In the genomic region with DNA sequence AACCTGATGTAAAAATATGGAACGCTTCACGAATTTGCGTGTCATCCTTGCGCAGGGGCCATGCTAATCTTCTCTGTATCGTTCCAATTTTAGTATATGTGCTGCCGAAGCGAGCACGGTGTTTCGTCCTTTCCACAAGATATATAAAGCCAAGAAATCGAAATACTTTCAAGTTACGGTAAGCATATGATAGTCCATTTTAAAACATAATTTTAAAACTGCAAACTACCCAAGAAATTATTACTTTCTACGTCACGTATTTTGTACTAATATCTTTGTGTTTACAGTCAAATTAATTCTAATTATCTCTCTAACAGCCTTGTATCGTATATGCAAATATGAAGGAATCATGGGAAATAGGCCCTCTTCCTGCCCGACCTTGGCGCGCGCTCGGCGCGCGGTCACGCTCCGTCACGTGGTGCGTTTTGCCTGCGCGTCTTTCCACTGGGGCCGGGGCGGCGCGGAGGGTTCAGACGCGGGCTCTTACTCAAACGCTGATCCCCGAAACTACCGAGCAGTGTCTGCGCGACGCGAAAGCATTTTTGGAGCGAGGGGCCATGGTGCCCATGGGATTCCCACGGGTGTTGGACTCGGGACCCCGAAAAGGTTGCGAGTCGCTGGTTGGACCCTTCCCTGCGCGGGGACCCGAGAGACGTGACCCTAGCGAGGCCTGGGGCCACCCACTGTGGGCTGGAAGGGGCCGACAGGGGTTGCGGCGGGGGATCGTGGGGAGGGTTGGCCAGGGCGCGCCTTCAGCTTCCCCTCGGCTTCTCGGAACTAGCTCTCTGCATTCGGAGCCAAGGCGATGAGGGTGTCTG, we compare ENCODE assay signal across 8 cellular contexts. TPM values are rescaled to one million over a fixed set of nuclear protein-coding genes. Genes with fewer than 3 reads are reported as not detected.
DNase-seq lines count a peak whose midpoint lies in the region; TF ChIP-seq lines count a peak whose summit lies in the region.

A gene (minus strand): TSS at position 117 of the 818 bp plus-strand sequence.

- DNase-seq in CMK (ENCODE audit: low read depth), result peak; percentile 88
- peak; percentile 92 for DNase-seq in GM20000 (ENCODE audit: low spot score)
- peak; percentile 96 for DNase-seq in HT-29 (ENCODE audit: low spot score)
- DNase-seq in NK-92 treated with Interleukin-12 subunit alpha and Interleukin-12 subunit beta, amount 100 ng/mL, for 24 hours (lab: John Stamatoyannopoulos, UW), result peak; percentile 91
- peak; percentile 92 for DNase-seq in activated CD8-positive, alpha-beta memory T cell treated with anti-CD3 and anti-CD28 coated beads for 4 hours (ENCODE audit: low read depth in 2 of 2)
- peak; percentile 92 for DNase-seq in effector CD8-positive, alpha-beta T cell (lab: John Stamatoyannopoulos, UW)
- DNase-seq in medulla oblongata (ENCODE audit: extremely low spot score), result peak; percentile 95
- peak; percentile 89 to 91 (median 90) for DNase-seq in stimulated activated CD4-positive, alpha-beta T cell treated with anti-CD3 and anti-CD28 coated beads, TNF-alpha, amount 100 ng/mL, for 48 hours (ENCODE audit: low read depth in 3 of 3)

- TF ChIP-seq CTCF in GM20000 (IDR thresholded peaks at IDR 0.05; ENCODE audit: extremely low read depth, missing control alignments), result no peak

RNA-seq across cellular contexts. Expression of the gene that starts here (rescaled TPM):
- not detected in 2 replicates for total RNA-seq in HT-29 (2014; rRNA removed; shearing (Covaris generic))

Comparison
In these comparisons a context has a peak if more than half of its experiments do, and no peak if none do; other contexts are left out.
1. Peak in every context shown above with its lines: DNase-seq.
2. Peak in DNase-seq in HT-29; RNA of the gene not detected or under 1 TPM.